ENCODE assay signal across 1 cellular context in genomic region chr19:35533201-35533821, GRCh38.
A peak's percentile ranks its signal among the peaks of the same experiment; 100 is the strongest.
TF ChIP-seq lines count a peak whose summit lies in the region.

Gene GAPDHS (plus strand): TSS chr19:35533456. CDS start chr19:35533528, 72 bp downstream.

TF ChIP-seq in H1, 55 proteins besides CTCF, POLR2A, EP300 and RAD21 (continued from another document):
- no peak for TF ChIP-seq ATF2 (IDR thresholded peaks at IDR 0.05; ENCODE audit: low read length)
- TF ChIP-seq CREB1 (IDR thresholded peaks at IDR 0.05) = peak; percentile 97
- TF ChIP-seq JUND (IDR thresholded peaks at IDR 0.05; ENCODE audit: low read length) = no peak
